Comparison of ENCODE assay signal across 1 cellular context in genomic region chr6:150403458-150404245, GRCh38.
TF ChIP-seq lines count a peak whose summit lies in the region.

No MANE protein-coding gene starts in this region.

TF ChIP-seq in HepG2, 621 proteins besides CTCF, POLR2A, EP300 and RAD21 (continued from another document):
- no peak for TF ChIP-seq JUND (CRISPR knock-in tag; IDR thresholded peaks at IDR 0.05)
- no peak for TF ChIP-seq ZMAT3 (CRISPR knock-in tag; conservative IDR thresholded peaks at IDR 0.05)
- TF ChIP-seq ZBTB10 (CRISPR knock-in tag; IDR thresholded peaks at IDR 0.05; ENCODE audit: borderline replicate concordance) = no peak
- TF ChIP-seq IRF2 (CRISPR knock-in tag; IDR thresholded peaks at IDR 0.05) = no peak
- TF ChIP-seq DMTF1 (CRISPR knock-in tag; IDR thresholded peaks at IDR 0.05) = no peak
- no peak for TF ChIP-seq HNRNPH1 (optimal IDR thresholded peaks at IDR 0.05; ENCODE audit: low read depth, low read length)
TF ChIP-seq in HepG2: peak in this region for 0.
